In genomic region chr12:75705749-75706719, GRCh38 we compare ENCODE assay signal across 9 cellular contexts.
DNase-seq lines count a peak whose midpoint lies in the region; ATAC-seq and TF ChIP-seq lines count a peak whose summit lies in the region.
"Had no signal": no experiment of that assay in that cellular context is flagged by ENCODE, and none has a peak within 500 bp of the region (broad histone marks: within the 10 kb centered on the region; RNA-seq: fewer than 3 reads in every experiment).

No MANE protein-coding gene starts in this region.

- no peak overlapping the region for H3K4me3 Mint-ChIP-seq in endothelial cell (ENCODE audit: unreplicated experiment)
- peak overlapping the region in 2 of 3 experiments; percentile 30 to 52 for H3K4me3 Mint-ChIP-seq in nephron
- H3K4me3 Mint-ChIP-seq in activated T-helper 17 cell treated with anti-CD3 and anti-CD28 coated beads, Interleukin-2, amount 50 U/mL, for 72 hours, result no peak overlapping the region
- no peak overlapping the region for H3K4me3 Mint-ChIP-seq in activated naive CD8-positive, alpha-beta T cell treated with anti-CD3 and anti-CD28 coated beads for 36 hours

- H3K4me1 Mint-ChIP-seq in endothelial cell (ENCODE audit: unreplicated experiment) (peaks cover 68% of the 10 kb centered on the region), nephron (peaks cover 71% of the 10 kb centered on the region)
- peaks cover 4% of the 10 kb centered on the region for H3K4me1 Mint-ChIP-seq in activated T-helper 17 cell treated with anti-CD3 and anti-CD28 coated beads, Interleukin-2, amount 50 U/mL, for 72 hours
- H3K4me1 Mint-ChIP-seq in activated naive CD8-positive, alpha-beta T cell treated with anti-CD3 and anti-CD28 coated beads for 36 hours, result peaks cover 15% of the 10 kb centered on the region

- H3K9me3 Mint-ChIP-seq in endothelial cell (ENCODE audit: unreplicated experiment) (no peaks in the 10 kb centered on the region), nephron (no peaks in the 10 kb centered on the region)
- H3K9me3 Mint-ChIP-seq in activated T-helper 17 cell treated with anti-CD3 and anti-CD28 coated beads, Interleukin-2, amount 50 U/mL, for 72 hours, result no peaks in the 10 kb centered on the region
- no peaks in the 10 kb centered on the region for H3K9me3 Mint-ChIP-seq in activated naive CD8-positive, alpha-beta T cell treated with anti-CD3 and anti-CD28 coated beads for 36 hours

- H3K27ac Mint-ChIP-seq in endothelial cell (ENCODE audit: unreplicated experiment) (peak overlapping the region; percentile 85), nephron (peak overlapping the region; percentile 94 to 97 (median 96))
- H3K27ac Mint-ChIP-seq in activated T-helper 17 cell treated with anti-CD3 and anti-CD28 coated beads, Interleukin-2, amount 50 U/mL, for 72 hours, result no peak overlapping the region
- H3K27ac Mint-ChIP-seq in activated naive CD8-positive, alpha-beta T cell treated with anti-CD3 and anti-CD28 coated beads for 36 hours, result no peak overlapping the region

- DNase-seq in AG08396 (ENCODE audit: low spot score), result peak; percentile 52
- DNase-seq in MG63, result peak; percentile 77
- peak; percentile 14 for DNase-seq in endothelial cell (ENCODE audit: low spot score)
- no peak for DNase-seq in KG1 (lab: John Stamatoyannopoulos, UW)
- DNase-seq in activated naive CD8-positive, alpha-beta T cell treated with anti-CD3 and anti-CD28 coated beads for 36 hours, result no peak

- no peak for ATAC-seq in HG03469 (IDR thresholded peaks at IDR 0.05; ENCODE audit: unreplicated experiment)
- ATAC-seq in activated T-helper 17 cell treated with anti-CD3 and anti-CD28 coated beads, Interleukin-2, amount 50 U/mL, for 72 hours (replicated peaks), result no peak
- ATAC-seq: activated CD4-positive, CD25-positive, alpha-beta regulatory T cell treated with anti-CD3 and anti-CD28 coated beads, Interleukin-2, amount 50 U/mL, for 24 hours had no signal

- TF ChIP-seq CTCF in endothelial cell (IDR thresholded peaks at IDR 0.05; ENCODE audit: unreplicated experiment) (no peak), nephron (IDR thresholded peaks at IDR 0.05; ENCODE audit: unreplicated experiment in 3 of 3) (no peak)

- H3K9me3 ChIP-seq in MG63, result no peaks in the 10 kb centered on the region

- no peaks in the 10 kb centered on the region for H3K27me3 ChIP-seq in MG63

- H3K36me3 Mint-ChIP-seq in endothelial cell (ENCODE audit: low read depth, unreplicated experiment) (no peaks in the 10 kb centered on the region), nephron (ENCODE audit: low read depth) (no peaks in the 10 kb centered on the region)
- H3K36me3 Mint-ChIP-seq in activated T-helper 17 cell treated with anti-CD3 and anti-CD28 coated beads, Interleukin-2, amount 50 U/mL, for 72 hours (ENCODE audit: low read depth), result no peaks in the 10 kb centered on the region
- no peaks in the 10 kb centered on the region for H3K36me3 Mint-ChIP-seq in activated naive CD8-positive, alpha-beta T cell treated with anti-CD3 and anti-CD28 coated beads for 36 hours

- no peaks in the 10 kb centered on the region for H3K27me3 Mint-ChIP-seq in endothelial cell (ENCODE audit: unreplicated experiment)
- H3K27me3 Mint-ChIP-seq in nephron (ENCODE audit: low read depth), result no peaks in the 10 kb centered on the region
- peaks cover 3% of the 10 kb centered on the region for H3K27me3 Mint-ChIP-seq in activated T-helper 17 cell treated with anti-CD3 and anti-CD28 coated beads, Interleukin-2, amount 50 U/mL, for 72 hours
- H3K27me3 Mint-ChIP-seq in activated naive CD8-positive, alpha-beta T cell treated with anti-CD3 and anti-CD28 coated beads for 36 hours, result peaks cover 12% of the 10 kb centered on the region

- no peak overlapping the region for H3K4me3 ChIP-seq in MG63

- no peaks in the 10 kb centered on the region for H3K36me3 ChIP-seq in MG63

Comparison
In these comparisons a context has a peak if more than half of its experiments do, and no peak if none do; other contexts are left out.
1. DNase-seq: peak in AG08396 (single experiment), MG63 (single experiment) and endothelial cell (single experiment); none in KG1 (single experiment) and activated naive CD8-positive, alpha-beta T cell treated with anti-CD3 and anti-CD28 coated beads for 36 hours (single experiment).
2. H3K27ac Mint-ChIP-seq: peak in endothelial cell (single experiment) and nephron (3 of 3); none in activated T-helper 17 cell treated with anti-CD3 and anti-CD28 coated beads, Interleukin-2, amount 50 U/mL, for 72 hours (single experiment) and activated naive CD8-positive, alpha-beta T cell treated with anti-CD3 and anti-CD28 coated beads for 36 hours (single experiment).
3. H3K4me3 Mint-ChIP-seq: peak in nephron (2 of 3); none in endothelial cell (single experiment), activated T-helper 17 cell treated with anti-CD3 and anti-CD28 coated beads, Interleukin-2, amount 50 U/mL, for 72 hours (single experiment) and activated naive CD8-positive, alpha-beta T cell treated with anti-CD3 and anti-CD28 coated beads for 36 hours (single experiment).